In the genomic region with DNA sequence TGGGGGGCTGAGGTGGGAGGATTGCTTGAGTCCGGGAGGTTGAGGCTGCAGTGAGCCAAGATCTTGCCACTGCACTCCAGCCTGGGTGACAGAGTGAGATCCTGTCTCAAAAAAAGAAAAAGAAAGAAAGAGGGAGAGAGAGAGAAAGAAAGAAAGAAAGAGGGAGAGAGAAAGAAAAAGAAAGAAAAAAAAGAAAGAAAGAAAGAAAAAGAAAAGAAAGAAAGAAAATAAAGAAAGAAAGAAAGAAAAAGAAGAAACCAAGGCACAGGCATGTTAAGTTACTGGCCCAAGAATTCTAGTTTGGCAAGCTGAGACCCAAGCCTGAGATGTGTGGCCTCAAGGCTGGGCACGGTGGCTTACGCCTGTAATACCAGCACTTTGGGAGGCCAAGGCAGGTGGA, we compare ENCODE assay signal across 4 cellular contexts. TPM values are rescaled to one million over a fixed set of nuclear protein-coding genes. Genes with fewer than 3 reads are reported as not detected.
"Had no signal": no experiment of that assay in that cellular context is flagged by ENCODE, and none has a peak within 500 bp of the region (broad histone marks: within the 10 kb centered on the region; RNA-seq: fewer than 3 reads in every experiment).

No MANE protein-coding gene starts in this region.

RNA-seq across cellular contexts. Expression of gene BMP8B, which starts 34.8 kb away (rescaled TPM):
- total RNA-seq: ascending aorta, cardiac muscle cell had no signal

RNA-seq across cellular contexts. Expression of gene OXCT2, which starts 52.3 kb away (rescaled TPM):
- total RNA-seq: activated CD4-positive, alpha-beta T cell treated with anti-CD3 and anti-CD28 coated beads, Interleukin-2, amount 10 ng/mL, durations not matched to agents 7 days and 5 days; ascending aorta; T-helper 1 cell treated with Interleukin-12 subunit alpha and Interleukin-12 subunit beta and Interleukin-4 antibody, amounts not matched to agents 30 ng/mL and 1 ng/mL, for 36 hours had no signal
- polyA plus RNA-seq: cardiac muscle cell had no signal
